Comparison of ENCODE assay signal across 26 cellular contexts in the genomic region with DNA sequence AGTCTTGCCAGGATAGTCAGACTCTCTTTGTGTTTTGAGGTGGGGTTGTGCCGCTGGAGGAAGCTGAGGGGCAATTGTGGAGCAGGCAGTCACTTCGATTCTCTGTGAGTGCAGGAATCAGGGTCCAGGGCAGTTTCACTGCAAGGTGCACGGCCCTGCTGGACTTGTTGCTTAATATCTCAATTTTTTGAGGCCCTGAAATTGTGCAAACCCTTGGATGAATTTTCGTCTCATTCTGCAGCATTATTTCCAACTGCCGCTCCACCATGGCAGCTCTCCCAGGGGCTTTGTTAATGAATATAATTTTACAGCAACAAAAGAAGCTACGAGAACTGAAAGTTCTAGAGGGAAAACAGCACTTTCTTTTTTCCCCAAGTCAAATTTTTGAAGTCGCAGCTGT.
DNase-seq lines count a peak whose midpoint lies in the region; ATAC-seq and TF ChIP-seq lines count a peak whose summit lies in the region.
"Had no signal": no experiment of that assay in that cellular context is flagged by ENCODE, and none has a peak within 500 bp of the region (broad histone marks: within the 10 kb centered on the region; RNA-seq: fewer than 3 reads in every experiment).

No MANE protein-coding gene starts in this region.

- H3K4me3 Mint-ChIP-seq in nephron = peak overlapping the region; percentile 48 to 67 (median 58)
- H3K4me3 Mint-ChIP-seq in CD4-positive, alpha-beta T cell = no peak overlapping the region
- no peak overlapping the region for H3K4me3 Mint-ChIP-seq in T-helper 17 cell
- H3K4me3 Mint-ChIP-seq: activated B cell treated with CpG ODN at 0.5 μM for 24 hours; activated CD4-positive, alpha-beta memory T cell treated with anti-CD3 and anti-CD28 coated beads for 36 hours; central memory CD8-positive, alpha-beta T cell; stimulated activated effector memory CD8-positive, alpha-beta T cell treated with anti-CD3 and anti-CD28 coated beads, Interleukin-12 subunit alpha, Interleukin-12 subunit beta, amount 100 ng/mL, for 72 hours had no signal

- H3K27me3 Mint-ChIP-seq in nephron (ENCODE audit: low read depth) (peaks cover 18% of the 10 kb centered on the region), T-helper 17 cell (peaks cover 49% of the 10 kb centered on the region)
- H3K27me3 Mint-ChIP-seq in CD4-positive, alpha-beta T cell = peaks cover 56% of the 10 kb centered on the region

- TF ChIP-seq POLR2A in tibial nerve (IDR thresholded peaks at IDR 0.05) = peak in 1 of 2 donors; percentile 21

- H3K27me3 ChIP-seq in adipocyte (replicated peaks; ENCODE audit: control insufficient read depth, insufficient read depth, low read length) (no peaks in the 10 kb centered on the region), tibial nerve (no peaks in the 10 kb centered on the region), mammary epithelial cell (ENCODE audit: insufficient read depth, low read length) (no peaks in the 10 kb centered on the region)
- H3K27me3 ChIP-seq in CD4-positive, alpha-beta T cell (ENCODE audit: control insufficient read depth, insufficient read depth, low read length) = peaks cover 15% of the 10 kb centered on the region
- H3K27me3 ChIP-seq: thyroid gland had no signal

- no peaks in the 10 kb centered on the region for H3K9me3 ChIP-seq in adipocyte (ENCODE audit: control insufficient read depth, low read length)
- H3K9me3 ChIP-seq in tibial nerve = no peaks in the 10 kb centered on the region
- peaks cover 15% of the 10 kb centered on the region for H3K9me3 ChIP-seq in mammary epithelial cell (replicated peaks; ENCODE audit: insufficient read depth, low read length)
- H3K9me3 ChIP-seq in CD4-positive, alpha-beta T cell (ENCODE audit: control insufficient read depth, low read length) = no peaks in the 10 kb centered on the region
- no peaks in the 10 kb centered on the region for H3K9me3 ChIP-seq in T-helper 17 cell (ENCODE audit: control insufficient read depth, low read length, poor library complexity, severe bottlenecking)
- H3K9me3 ChIP-seq: lower lobe of right lung, thyroid gland had no signal

- no peaks in the 10 kb centered on the region for H3K79me2 ChIP-seq in mammary epithelial cell (ENCODE audit: insufficient read depth, low read length)

- H3K9me3 Mint-ChIP-seq in nephron = no peaks in the 10 kb centered on the region
- H3K9me3 Mint-ChIP-seq in CD4-positive, alpha-beta T cell = no peaks in the 10 kb centered on the region
- H3K9me3 Mint-ChIP-seq: activated B cell treated with CpG ODN at 0.5 μM for 24 hours; activated CD4-positive, alpha-beta memory T cell treated with anti-CD3 and anti-CD28 coated beads for 36 hours; central memory CD8-positive, alpha-beta T cell; stimulated activated effector memory CD8-positive, alpha-beta T cell treated with anti-CD3 and anti-CD28 coated beads, Interleukin-12 subunit alpha, Interleukin-12 subunit beta, amount 100 ng/mL, for 72 hours had no signal

- H2AFZ ChIP-seq in mammary epithelial cell (ENCODE audit: low read depth, low read length) = no peak overlapping the region

- no TSS peak for BruUV-seq in mammary epithelial cell (replicated peaks; lab: Mats Ljungman, UMichigan)

- H3K4me1 Mint-ChIP-seq in nephron (peaks cover 76% of the 10 kb centered on the region), T-helper 17 cell (peaks cover 7% of the 10 kb centered on the region)
- H3K4me1 Mint-ChIP-seq in CD4-positive, alpha-beta T cell (ENCODE audit: low read depth) = no peaks in the 10 kb centered on the region
- H3K4me1 Mint-ChIP-seq: central memory CD8-positive, alpha-beta T cell; stimulated activated effector memory CD8-positive, alpha-beta T cell treated with anti-CD3 and anti-CD28 coated beads, Interleukin-12 subunit alpha, Interleukin-12 subunit beta, amount 100 ng/mL, for 72 hours had no signal

- TF ChIP-seq CTCF in epithelial cell of proximal tubule (conservative IDR thresholded peaks at IDR 0.05; ENCODE audit: low read depth, low read length) (no peak), nephron (IDR thresholded peaks at IDR 0.05; ENCODE audit: unreplicated experiment in 3 of 3) (no peak), tibial nerve (IDR thresholded peaks at IDR 0.05) (no peak), mammary epithelial cell (conservative IDR thresholded peaks at IDR 0.05 in 1 of 2, IDR thresholded peaks at IDR 0.05 in 1 of 2; ENCODE audit: extremely low read depth in 1 of 2, insufficient read depth in 1 of 2, low read depth in 1 of 2, low read length in 2 of 2) (no peak)
- no peak for TF ChIP-seq CTCF in CD4-positive, alpha-beta T cell (IDR thresholded peaks at IDR 0.05)

- WGBS in tibial nerve, 2 donors = 40% methylated on average over 7 of the region's 7 CpGs
- WGBS in mammary epithelial cell (ENCODE audit: low coverage, missing lambda C conversion rate) = 71% methylated on average over 6 of the region's 7 CpGs

- no peaks in the 10 kb centered on the region for H4K20me1 ChIP-seq in mammary epithelial cell (ENCODE audit: insufficient read depth, low read length)

- no peaks in the 10 kb centered on the region for H3K36me3 Mint-ChIP-seq in nephron (ENCODE audit: low read depth)
- no peaks in the 10 kb centered on the region for H3K36me3 Mint-ChIP-seq in CD4-positive, alpha-beta T cell (ENCODE audit: low read depth)
- H3K36me3 Mint-ChIP-seq in T-helper 17 cell (ENCODE audit: low read depth) = no peaks in the 10 kb centered on the region
- H3K36me3 Mint-ChIP-seq: activated CD4-positive, alpha-beta memory T cell treated with anti-CD3 and anti-CD28 coated beads for 36 hours; stimulated activated effector memory CD8-positive, alpha-beta T cell treated with anti-CD3 and anti-CD28 coated beads, Interleukin-12 subunit alpha, Interleukin-12 subunit beta, amount 100 ng/mL, for 72 hours had no signal

- H3K4me2 ChIP-seq in mammary epithelial cell (ENCODE audit: insufficient read depth, low read depth, low read length) = no peak overlapping the region

- peak in 1 of 2 donors; percentile 62 for TF ChIP-seq EP300 in tibial nerve (IDR thresholded peaks at IDR 0.05)

- intact Hi-C loops in mammary epithelial cell (cut with micrococcal nuclease) = no loop called here
- intact Hi-C loops in CD4-positive, alpha-beta T cell (cut with DNase I, micrococcal nuclease) = no loop called here

- H3K27ac ChIP-seq in tibial nerve = peak overlapping the region; percentile 50 to 89 (median 78)
- H3K27ac ChIP-seq in mammary epithelial cell (ENCODE audit: insufficient read depth, low read depth, low read length) = no peak overlapping the region
- no peak overlapping the region for H3K27ac ChIP-seq in CD4-positive, alpha-beta T cell (ENCODE audit: low read depth, low read length)
- H3K27ac ChIP-seq: lower lobe of right lung, SK-N-MC, thyroid gland had no signal

- H3K36me3 ChIP-seq in adipocyte (ENCODE audit: control insufficient read depth, insufficient read depth, low read length, severe bottlenecking) (no peaks in the 10 kb centered on the region), tibial nerve (no peaks in the 10 kb centered on the region), mammary epithelial cell (ENCODE audit: insufficient read depth, low read length) (no peaks in the 10 kb centered on the region)
- H3K36me3 ChIP-seq: lower lobe of right lung, thyroid gland had no signal

- peak overlapping the region; percentile 42 for H3K9ac ChIP-seq in adipocyte (ENCODE audit: low read length)
- no peak overlapping the region for H3K9ac ChIP-seq in mammary epithelial cell (ENCODE audit: insufficient read depth, low read length)

- ATAC-seq in CD4-positive, alpha-beta T cell (ENCODE audit: poor library complexity) = no peak
- no peak for ATAC-seq in T-helper 17 cell
- ATAC-seq: HCT116; Panc1; right cardiac atrium; stimulated activated effector memory CD8-positive, alpha-beta T cell treated with anti-CD3 and anti-CD28 coated beads, Interleukin-12 subunit alpha, Interleukin-12 subunit beta, amount 100 ng/mL, for 72 hours had no signal

- DNase-seq in adipocyte (ENCODE audit: low read depth) (no peak), epithelial cell of proximal tubule (ENCODE audit: low read depth) (no peak), tibial nerve (ENCODE audit: low spot score in 2 of 2) (peak in 1 of 2 donors; percentile 56), mammary epithelial cell (no peak), T-helper 17 cell (no peak)
- no peak for DNase-seq in CD4-positive, alpha-beta T cell
- DNase-seq: activated B cell treated with CpG ODN at 0.5 μM for 24 hours; activated CD4-positive, alpha-beta memory T cell treated with anti-CD3 and anti-CD28 coated beads for 36 hours; activated T-cell treated with anti-CD3 and anti-CD28 coated beads for 4 hours; amniotic stem cell; DMS79; effector CD8-positive, alpha-beta T cell; Karpas-422; lower lobe of right lung; NCI-H2029; NCI-H226; NCI-H774; occipital lobe had no signal

- in situ Hi-C loops in mammary epithelial cell (cut with MboI; ENCODE audit: low sequenced_read_pairs in 2 of 2) = no loop called here

- H3K4me3 ChIP-seq in adipocyte (ENCODE audit: low read length) (peak overlapping the region; percentile 28), epithelial cell of proximal tubule (ENCODE audit: low read depth, low read length) (peak overlapping the region; percentile 29), tibial nerve (peak overlapping the region; percentile 7 to 38 (median 10)), mammary epithelial cell (replicated peaks in 1 of 3; ENCODE audit: insufficient read depth in 1 of 3, low read depth in 2 of 3, low read length in 3 of 3) (no peak overlapping the region)
- H3K4me3 ChIP-seq: lower lobe of right lung, SK-N-MC, thyroid gland had no signal

- CTCF ChIA-PET in mammary epithelial cell (lab: Charles Lee; ENCODE audit: low non-redundant PET) = no interaction called here
- CTCF ChIA-PET in CD4-positive, alpha-beta T cell (lab: Charles Lee) = no interaction called here

- dilution Hi-C loops in mammary epithelial cell (cut with HindIII; ENCODE audit: low sequenced_read_pairs) = no loop called here

- POLR2A ChIA-PET in CD4-positive, alpha-beta T cell (lab: Charles Lee) = no interaction called here

- peaks cover 27% of the 10 kb centered on the region for H3K4me1 ChIP-seq in adipocyte (ENCODE audit: control insufficient read depth, insufficient read depth, low read length)
- H3K4me1 ChIP-seq in tibial nerve = peaks cover 0 to 62% (median 15%) of the 10 kb centered on the region in 4 donors
- no peaks in the 10 kb centered on the region for H3K4me1 ChIP-seq in mammary epithelial cell (ENCODE audit: insufficient read depth, low read length)
- H3K4me1 ChIP-seq: lower lobe of right lung had no signal

- H3K27ac Mint-ChIP-seq in nephron = peak overlapping the region; percentile 93 to 95 (median 93)
- no peak overlapping the region for H3K27ac Mint-ChIP-seq in CD4-positive, alpha-beta T cell
- no peak overlapping the region for H3K27ac Mint-ChIP-seq in T-helper 17 cell
- H3K27ac Mint-ChIP-seq: activated B cell treated with CpG ODN at 0.5 μM for 24 hours; activated CD4-positive, alpha-beta memory T cell treated with anti-CD3 and anti-CD28 coated beads for 36 hours; stimulated activated effector memory CD8-positive, alpha-beta T cell treated with anti-CD3 and anti-CD28 coated beads, Interleukin-12 subunit alpha, Interleukin-12 subunit beta, amount 100 ng/mL, for 72 hours had no signal

Comparison
In these comparisons a context has a peak if more than half of its experiments do, and no peak if none do; other contexts are left out.
1. H3K4me3 ChIP-seq: peak in adipocyte (single experiment), epithelial cell of proximal tubule (single experiment) and tibial nerve (4 of 4); none in mammary epithelial cell (0 of 3).
2. H3K27ac Mint-ChIP-seq: peak in nephron (3 of 3); none in CD4-positive, alpha-beta T cell (single experiment) and T-helper 17 cell (single experiment).
3. H3K4me3 Mint-ChIP-seq: peak in nephron (3 of 3); none in CD4-positive, alpha-beta T cell (single experiment) and T-helper 17 cell (single experiment).
4. H3K27ac ChIP-seq: peak in tibial nerve (4 of 4); none in mammary epithelial cell (single experiment) and CD4-positive, alpha-beta T cell (single experiment).